ENCODE assay signal across 1 cellular context in genomic region chr1:23200885-23201284, GRCh38.
A peak's percentile ranks its signal among the peaks of the same experiment; 100 is the strongest.
TF ChIP-seq lines count a peak whose summit lies in the region.

No MANE protein-coding gene starts in this region.

TF ChIP-seq in HepG2, 621 proteins besides CTCF, POLR2A, EP300 and RAD21:
- TF ChIP-seq, protein P1, sequence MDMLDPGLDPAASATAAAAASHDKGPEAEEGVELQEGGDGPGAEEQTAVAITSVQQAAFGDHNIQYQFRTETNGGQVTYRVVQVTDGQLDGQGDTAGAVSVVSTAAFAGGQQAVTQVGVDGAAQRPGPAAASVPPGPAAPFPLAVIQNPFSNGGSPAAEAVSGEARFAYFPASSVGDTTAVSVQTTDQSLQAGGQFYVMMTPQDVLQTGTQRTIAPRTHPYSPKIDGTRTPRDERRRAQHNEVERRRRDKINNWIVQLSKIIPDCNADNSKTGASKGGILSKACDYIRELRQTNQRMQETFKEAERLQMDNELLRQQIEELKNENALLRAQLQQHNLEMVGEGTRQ (IDR thresholded peaks at IDR 0.05; ENCODE audit: low read depth, low read length), result no peak
- TF ChIP-seq, protein P1 (CRISPR knock-in tag; IDR thresholded peaks at IDR 0.05; ENCODE audit: borderline replicate concordance), result peak; percentile 34; the same call in 1 of the 2 replicates
- TF ChIP-seq ZNF142 (CRISPR knock-in tag; IDR thresholded peaks at IDR 0.05) (no peak), MYC (CRISPR knock-in tag; IDR thresholded peaks at IDR 0.05; ENCODE audit: borderline replicate concordance) (no peak), MIXL1 (CRISPR knock-in tag; IDR thresholded peaks at IDR 0.05) (no peak), SMARCE1 (IDR thresholded peaks at IDR 0.05; ENCODE audit: borderline replicate concordance) (no peak), MEIS2 (CRISPR knock-in tag; IDR thresholded peaks at IDR 0.05) (no peak), CCDC6 (CRISPR knock-in tag; IDR thresholded peaks at IDR 0.05) (no peak), PRMT3 (CRISPR knock-in tag; IDR thresholded peaks at IDR 0.05; ENCODE audit: borderline replicate concordance, low read depth) (no peak), SMC3 (IDR thresholded peaks at IDR 0.05; ENCODE audit: low read length) (no peak), JARID2 (CRISPR knock-in tag; IDR thresholded peaks at IDR 0.05; ENCODE audit: insufficient replicate concordance) (no peak), HMGA1 (CRISPR knock-in tag; conservative IDR thresholded peaks at IDR 0.05) (no peak), NFYB (CRISPR knock-in tag; IDR thresholded peaks at IDR 0.05) (peak; percentile 33; the same call in 1 of the 2 replicates), DBP (CRISPR knock-in tag; IDR thresholded peaks at IDR 0.05; ENCODE audit: not compliant biosample characterization) (no peak), EHMT2 (IDR thresholded peaks at IDR 0.05; ENCODE audit: borderline replicate concordance, low read depth, low read length) (no peak), SRY (CRISPR knock-in tag; IDR thresholded peaks at IDR 0.05) (no peak), ZNF337 (CRISPR knock-in tag; IDR thresholded peaks at IDR 0.05; ENCODE audit: borderline replicate concordance, low read depth) (no peak), ZNF350 (CRISPR knock-in tag; IDR thresholded peaks at IDR 0.05; ENCODE audit: borderline replicate concordance, low read depth) (no peak), NFYC (CRISPR knock-in tag; IDR thresholded peaks at IDR 0.05) (0 out of 2 replicates have a peak, but pooled peaks have one; percentile 26)
- TF ChIP-seq, protein P2, sequence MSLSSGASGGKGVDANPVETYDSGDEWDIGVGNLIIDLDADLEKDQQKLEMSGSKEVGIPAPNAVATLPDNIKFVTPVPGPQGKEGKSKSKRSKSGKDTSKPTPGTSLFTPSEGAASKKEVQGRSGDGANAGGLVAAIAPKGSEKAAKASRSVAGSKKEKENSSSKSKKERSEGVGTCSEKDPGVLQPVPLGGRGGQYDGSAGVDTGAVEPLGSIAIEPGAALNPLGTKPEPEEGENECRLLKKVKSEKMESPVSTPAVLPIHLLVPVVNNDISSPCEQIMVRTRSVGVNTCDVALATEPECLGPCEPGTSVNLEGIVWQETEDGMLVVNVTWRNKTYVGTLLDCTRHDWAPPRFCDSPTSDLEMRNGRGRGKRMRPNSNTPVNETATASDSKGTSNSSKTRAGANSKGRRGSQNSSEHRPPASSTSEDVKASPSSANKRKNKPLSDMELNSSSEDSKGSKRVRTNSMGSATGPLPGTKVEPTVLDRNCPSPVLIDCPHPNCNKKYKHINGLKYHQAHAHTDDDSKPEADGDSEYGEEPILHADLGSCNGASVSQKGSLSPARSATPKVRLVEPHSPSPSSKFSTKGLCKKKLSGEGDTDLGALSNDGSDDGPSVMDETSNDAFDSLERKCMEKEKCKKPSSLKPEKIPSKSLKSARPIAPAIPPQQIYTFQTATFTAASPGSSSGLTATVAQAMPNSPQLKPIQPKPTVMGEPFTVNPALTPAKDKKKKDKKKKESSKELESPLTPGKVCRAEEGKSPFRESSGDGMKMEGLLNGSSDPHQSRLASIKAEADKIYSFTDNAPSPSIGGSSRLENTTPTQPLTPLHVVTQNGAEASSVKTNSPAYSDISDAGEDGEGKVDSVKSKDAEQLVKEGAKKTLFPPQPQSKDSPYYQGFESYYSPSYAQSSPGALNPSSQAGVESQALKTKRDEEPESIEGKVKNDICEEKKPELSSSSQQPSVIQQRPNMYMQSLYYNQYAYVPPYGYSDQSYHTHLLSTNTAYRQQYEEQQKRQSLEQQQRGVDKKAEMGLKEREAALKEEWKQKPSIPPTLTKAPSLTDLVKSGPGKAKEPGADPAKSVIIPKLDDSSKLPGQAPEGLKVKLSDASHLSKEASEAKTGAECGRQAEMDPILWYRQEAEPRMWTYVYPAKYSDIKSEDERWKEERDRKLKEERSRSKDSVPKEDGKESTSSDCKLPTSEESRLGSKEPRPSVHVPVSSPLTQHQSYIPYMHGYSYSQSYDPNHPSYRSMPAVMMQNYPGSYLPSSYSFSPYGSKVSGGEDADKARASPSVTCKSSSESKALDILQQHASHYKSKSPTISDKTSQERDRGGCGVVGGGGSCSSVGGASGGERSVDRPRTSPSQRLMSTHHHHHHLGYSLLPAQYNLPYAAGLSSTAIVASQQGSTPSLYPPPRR (CRISPR knock-in tag; IDR thresholded peaks at IDR 0.05; ENCODE audit: borderline replicate concordance), result no peak
- TF ChIP-seq, protein P3, sequence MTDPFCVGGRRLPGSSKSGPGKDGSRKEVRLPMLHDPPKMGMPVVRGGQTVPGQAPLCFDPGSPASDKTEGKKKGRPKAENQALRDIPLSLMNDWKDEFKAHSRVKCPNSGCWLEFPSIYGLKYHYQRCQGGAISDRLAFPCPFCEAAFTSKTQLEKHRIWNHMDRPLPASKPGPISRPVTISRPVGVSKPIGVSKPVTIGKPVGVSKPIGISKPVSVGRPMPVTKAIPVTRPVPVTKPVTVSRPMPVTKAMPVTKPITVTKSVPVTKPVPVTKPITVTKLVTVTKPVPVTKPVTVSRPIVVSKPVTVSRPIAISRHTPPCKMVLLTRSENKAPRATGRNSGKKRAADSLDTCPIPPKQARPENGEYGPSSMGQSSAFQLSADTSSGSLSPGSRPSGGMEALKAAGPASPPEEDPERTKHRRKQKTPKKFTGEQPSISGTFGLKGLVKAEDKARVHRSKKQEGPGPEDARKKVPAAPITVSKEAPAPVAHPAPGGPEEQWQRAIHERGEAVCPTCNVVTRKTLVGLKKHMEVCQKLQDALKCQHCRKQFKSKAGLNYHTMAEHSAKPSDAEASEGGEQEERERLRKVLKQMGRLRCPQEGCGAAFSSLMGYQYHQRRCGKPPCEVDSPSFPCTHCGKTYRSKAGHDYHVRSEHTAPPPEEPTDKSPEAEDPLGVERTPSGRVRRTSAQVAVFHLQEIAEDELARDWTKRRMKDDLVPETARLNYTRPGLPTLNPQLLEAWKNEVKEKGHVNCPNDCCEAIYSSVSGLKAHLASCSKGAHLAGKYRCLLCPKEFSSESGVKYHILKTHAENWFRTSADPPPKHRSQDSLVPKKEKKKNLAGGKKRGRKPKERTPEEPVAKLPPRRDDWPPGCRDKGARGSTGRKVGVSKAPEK (CRISPR knock-in tag; IDR thresholded peaks at IDR 0.05; ENCODE audit: borderline replicate concordance), result no peak
TF ChIP-seq in HepG2: peak in this region for 3.
